Comparison of ENCODE assay signal across 25 cellular contexts in genomic region chr18:22643731-22644130, GRCh38.
A peak's percentile ranks its signal among the peaks of the same experiment; 100 is the strongest.
DNase-seq lines count a peak whose midpoint lies in the region; ATAC-seq and TF ChIP-seq lines count a peak whose summit lies in the region.
"Had no signal": no experiment of that assay in that cellular context is flagged by ENCODE, and none has a peak within 500 bp of the region (broad histone marks: within the 10 kb centered on the region; RNA-seq: fewer than 3 reads in every experiment).

No MANE protein-coding gene starts in this region.

- in situ Hi-C loops in astrocyte of the spinal cord (cut with HindIII; ENCODE audit: low sequenced_read_pairs): no loop called here

- no peak overlapping the region for H3K4me3 ChIP-seq in AG09309 (ENCODE audit: control insufficient read depth, low read depth, low read length)
- H3K4me3 ChIP-seq in astrocyte of the spinal cord (ENCODE audit: low read depth, low read length): no peak overlapping the region
- no peak overlapping the region for H3K4me3 ChIP-seq in fibroblast of the aortic adventitia (ENCODE audit: low read depth, low read length)
- H3K4me3 ChIP-seq: Peyer's patch had no signal

- TF ChIP-seq CTCF in AG09309 (IDR thresholded peaks at IDR 0.05; ENCODE audit: control insufficient read depth, insufficient read depth, low read depth, low read length, missing control alignments): no peak
- TF ChIP-seq CTCF in astrocyte of the spinal cord (IDR thresholded peaks at IDR 0.05; ENCODE audit: low read depth, low read length): no peak
- TF ChIP-seq CTCF in fibroblast of the aortic adventitia (IDR thresholded peaks at IDR 0.05; ENCODE audit: insufficient read depth, low read length): no peak

- ATAC-seq in GM21367 (IDR thresholded peaks at IDR 0.05; ENCODE audit: unreplicated experiment) (no peak), HG03196 (IDR thresholded peaks at IDR 0.05; ENCODE audit: unreplicated experiment) (no peak), HG03521 (IDR thresholded peaks at IDR 0.05; ENCODE audit: unreplicated experiment) (no peak)
- ATAC-seq: Right ventricle myocardium inferior had no signal

- peak; percentile 44 for DNase-seq in AG09309 (ENCODE audit: low read depth)
- DNase-seq in M059J (ENCODE audit: low read depth): peak; percentile 51
- DNase-seq in astrocyte of the spinal cord (ENCODE audit: low read depth, low spot score): peak; percentile 25
- DNase-seq in fibroblast of the aortic adventitia (ENCODE audit: low read depth): peak; percentile 63
- no peak for DNase-seq in anterior cingulate cortex (lab: John Stamatoyannopoulos, UW)
- DNase-seq: BE2C; CD4-positive, CD25-positive, alpha-beta regulatory T cell; COR-L47; DMS153; H7; HFFc6; Kasumi-1; MM.1S; NCI-H1092; NCI-H1436 treated with DMSO at 0.1 percent for 48 hours; NCI-H2029; NCI-H2171; NCI-H446; NCI-H526 treated with DMSO at 0.1 percent for 48 hours; Peyer's patch; SW 1271 had no signal

Comparison
In these comparisons a context has a peak if more than half of its experiments do, and no peak if none do; other contexts are left out.
1. DNase-seq: peak in AG09309 (single experiment), M059J (single experiment), astrocyte of the spinal cord (single experiment) and fibroblast of the aortic adventitia (single experiment); none in anterior cingulate cortex (0 of 58).